8 cellular contexts compared by ENCODE assay signal in genomic region chr13:89695343-89696257, GRCh38.
DNase-seq lines count a peak whose midpoint lies in the region; ATAC-seq and TF ChIP-seq lines count a peak whose summit lies in the region.

No MANE protein-coding gene starts in this region.

- H3K4me2 ChIP-seq in IMR-90 (ENCODE audit: low read depth, low read length) = no peak overlapping the region

- no CpG with 5 or more reads among the region's 4 CpGs for WGBS in IMR-90 (ENCODE audit: extremely low coverage in 2 of 2, insufficient read length in 1 of 2), 2 experiments

- no peaks in the 10 kb centered on the region for H3K36me3 ChIP-seq in IMR-90 (ENCODE audit: control insufficient read depth, insufficient read depth, low read length)

- H3K27ac Mint-ChIP-seq in T-helper 2 cell treated with Interferon-gamma antibody and Interleukin-4, amounts not matched to agents 5 μg/mL and 100 μg/mL, for 36 hours = no peak overlapping the region

- no peaks in the 10 kb centered on the region for H3K4me1 Mint-ChIP-seq in T-helper 2 cell treated with Interferon-gamma antibody and Interleukin-4, amounts not matched to agents 5 μg/mL and 100 μg/mL, for 36 hours (ENCODE audit: low read depth)

- 0 out of 2 replicates have a peak, but pooled peaks have one; percentile 28 for TF ChIP-seq CTCF in IMR-90 (conservative IDR thresholded peaks at IDR 0.05; ENCODE audit: low read depth, low read length)

- H4K8ac ChIP-seq in IMR-90 (ENCODE audit: low read depth in 2 of 2, low read length in 2 of 2) = no peak overlapping the region

- no peak overlapping the region for H3K18ac ChIP-seq in IMR-90 (ENCODE audit: low read depth, low read length)

- H4K20me1 ChIP-seq in IMR-90 (ENCODE audit: insufficient read depth, low read length) = no peaks in the 10 kb centered on the region

- H3K79me1 ChIP-seq in IMR-90 (ENCODE audit: low read depth in 1 of 2, low read length in 2 of 2) = no peaks in the 10 kb centered on the region

- POLR2A ChIA-PET in IMR-90 (lab: Charles Lee; ENCODE audit: unreplicated experiment) = no interaction called here

- no peaks in the 10 kb centered on the region for H3K9me1 ChIP-seq in IMR-90 (ENCODE audit: insufficient read depth, low read length)

- no peak overlapping the region for H2BK120ac ChIP-seq in IMR-90 (ENCODE audit: low read depth, low read length)

- H3K27me3 Mint-ChIP-seq in T-helper 2 cell treated with Interferon-gamma antibody and Interleukin-4, amounts not matched to agents 5 μg/mL and 100 μg/mL, for 36 hours (ENCODE audit: low read depth) = no peaks in the 10 kb centered on the region

- H3K36me3 Mint-ChIP-seq in T-helper 2 cell treated with Interferon-gamma antibody and Interleukin-4, amounts not matched to agents 5 μg/mL and 100 μg/mL, for 36 hours (ENCODE audit: low read depth) = no peaks in the 10 kb centered on the region

- H2BK15ac ChIP-seq in IMR-90 (ENCODE audit: low read depth, low read length) = no peak overlapping the region

- no peaks in the 10 kb centered on the region for H3K27me3 ChIP-seq in IMR-90 (ENCODE audit: control insufficient read depth, insufficient read depth, low read length)

- DNase-seq in G401 (ENCODE audit: low spot score) = peak; percentile 21
- DNase-seq in IMR-90 = peak; percentile 8
- DNase-seq in RPMI7951 (ENCODE audit: low read depth) = peak; percentile 1
- peak; percentile 14 for DNase-seq in fibroblast of the conjunctiva (ENCODE audit: low read depth)
- DNase-seq in renal cortical epithelial cell (ENCODE audit: low read depth) = peak; percentile 57
- no peak for DNase-seq in NCI-H2029 (lab: John Stamatoyannopoulos, UW)
- DNase-seq in T-helper 2 cell treated with Interferon-gamma antibody and Interleukin-4, amounts not matched to agents 5 μg/mL and 100 μg/mL, for 36 hours (ENCODE audit: low spot score) = no peak
- no peak for DNase-seq in stimulated activated CD4-positive, alpha-beta T cell treated with anti-CD3 and anti-CD28 coated beads, Interleukin-4, amount 100 ng/mL, for 1 hour

- H3K23ac ChIP-seq in IMR-90 (ENCODE audit: low read depth, low read length) = no peak overlapping the region

- H3K9ac ChIP-seq in IMR-90 (ENCODE audit: low read depth, low read length) = no peak overlapping the region

- in situ Hi-C loops in G401 (cut with HindIII; ENCODE audit: low sequenced_read_pairs) = no loop called here
- in situ Hi-C loops in IMR-90 (cut with MboI; ENCODE audit: low sequenced_read_pairs) = no loop called here

- H3K56ac ChIP-seq in IMR-90 (ENCODE audit: extremely low read depth, insufficient read depth, low read length) = no peak overlapping the region

- no peak overlapping the region for H4K91ac ChIP-seq in IMR-90 (ENCODE audit: insufficient read depth, low read depth, low read length)

- no peak for TF ChIP-seq POLR2A in IMR-90 (IDR thresholded peaks at IDR 0.05; ENCODE audit: low read depth, low read length)

- H3K4ac ChIP-seq in IMR-90 (ENCODE audit: low read depth, low read length) = no peak overlapping the region

- peak; percentile 72 for ATAC-seq in IMR-90 (ENCODE audit: low read depth)

- H2AFZ ChIP-seq in IMR-90 (replicated peaks; ENCODE audit: low read length, poor library complexity) = no peak overlapping the region

- H3K4me1 ChIP-seq in IMR-90 (ENCODE audit: control insufficient read depth, insufficient read depth, low read length) = no peaks in the 10 kb centered on the region

- peaks cover 3% of the 10 kb centered on the region; the same call in 1 of the 2 replicates for H3K9me3 ChIP-seq in IMR-90 (ENCODE audit: control insufficient read depth, insufficient read depth, low read length)

- dilution Hi-C loops in IMR-90 (cut with HindIII; ENCODE audit: low sequenced_read_pairs, unreplicated experiment) = no loop called here

- no peak overlapping the region for H3K27ac ChIP-seq in IMR-90 (ENCODE audit: insufficient read depth, low read length)

- no peak overlapping the region for H2AK9ac ChIP-seq in IMR-90 (replicated peaks; ENCODE audit: low read depth, low read length, poor library complexity)

- H4K5ac ChIP-seq in IMR-90 (ENCODE audit: low read depth, low read length) = no peak overlapping the region

- H2AK5ac ChIP-seq in IMR-90 (ENCODE audit: low read depth, low read length) = no peak overlapping the region

- peaks cover 17% of the 10 kb centered on the region for H3K9me3 Mint-ChIP-seq in T-helper 2 cell treated with Interferon-gamma antibody and Interleukin-4, amounts not matched to agents 5 μg/mL and 100 μg/mL, for 36 hours

- TF ChIP-seq RAD21 in IMR-90 (IDR thresholded peaks at IDR 0.05; ENCODE audit: low read length) = peak; percentile 51

- no peak overlapping the region for H2BK5ac ChIP-seq in IMR-90 (ENCODE audit: low read depth, low read length, poor library complexity, severe bottlenecking)

- no TSS peak for BruUV-seq in IMR-90 (replicated peaks; lab: Mats Ljungman, UMichigan)

- CTCF ChIA-PET in IMR-90 (lab: Yijun Ruan, JAX) = interaction anchor here (0.6 kb wide), 1 partner anchor 1295 kb away, joined by 5 read pairs; no protein-coding TSS in a partner anchor

- no peak overlapping the region for H3K14ac ChIP-seq in IMR-90 (replicated peaks; ENCODE audit: low read depth, low read length)

- H3K4me3 Mint-ChIP-seq in T-helper 2 cell treated with Interferon-gamma antibody and Interleukin-4, amounts not matched to agents 5 μg/mL and 100 μg/mL, for 36 hours = no peak overlapping the region

- H2BK20ac ChIP-seq in IMR-90 (ENCODE audit: low read depth, low read length) = no peak overlapping the region

- H3K4me3 ChIP-seq in IMR-90 (ENCODE audit: insufficient read depth, low read depth, low read length) = no peak overlapping the region

- intact Hi-C loops in IMR-90 (cut with micrococcal nuclease) = loop anchor here (2.0 to 5.0 kb wide), 2 partner anchors 333 to 1172 kb away; no protein-coding TSS in a partner anchor

TF ChIP-seq in IMR-90, 13 proteins besides CTCF, POLR2A, EP300 and RAD21:
- TF ChIP-seq CHD1 (IDR thresholded peaks at IDR 0.05; ENCODE audit: low read depth, low read length) (no peak), FOS (IDR thresholded peaks at IDR 0.05; ENCODE audit: low read depth, low read length) (no peak), SMC3 (IDR thresholded peaks at IDR 0.05; ENCODE audit: low read depth, low read length) (no peak), MAZ (IDR thresholded peaks at IDR 0.05; ENCODE audit: borderline replicate concordance, low read depth, low read length) (no peak), BHLHE40 (IDR thresholded peaks at IDR 0.05; ENCODE audit: low read depth, low read length) (no peak), RFX5 (IDR thresholded peaks at IDR 0.05; ENCODE audit: low read depth, low read length) (no peak), NFE2L2 (IDR thresholded peaks at IDR 0.05; ENCODE audit: low read depth, low read length) (no peak), MXI1 (IDR thresholded peaks at IDR 0.05; ENCODE audit: borderline replicate concordance, low read depth, low read length) (no peak)
- TF ChIP-seq, protein P1, sequence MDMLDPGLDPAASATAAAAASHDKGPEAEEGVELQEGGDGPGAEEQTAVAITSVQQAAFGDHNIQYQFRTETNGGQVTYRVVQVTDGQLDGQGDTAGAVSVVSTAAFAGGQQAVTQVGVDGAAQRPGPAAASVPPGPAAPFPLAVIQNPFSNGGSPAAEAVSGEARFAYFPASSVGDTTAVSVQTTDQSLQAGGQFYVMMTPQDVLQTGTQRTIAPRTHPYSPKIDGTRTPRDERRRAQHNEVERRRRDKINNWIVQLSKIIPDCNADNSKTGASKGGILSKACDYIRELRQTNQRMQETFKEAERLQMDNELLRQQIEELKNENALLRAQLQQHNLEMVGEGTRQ (IDR thresholded peaks at IDR 0.05; ENCODE audit: low read depth, low read length) = no peak
TF ChIP-seq in IMR-90: peak in this region for 0.

Comparison
In these comparisons a context has a peak if more than half of its experiments do, and no peak if none do; other contexts are left out.
1. DNase-seq: peak in G401 (single experiment), IMR-90 (single experiment), RPMI7951 (single experiment), fibroblast of the conjunctiva (single experiment) and renal cortical epithelial cell (single experiment); none in NCI-H2029 (single experiment), T-helper 2 cell treated with Interferon-gamma antibody and Interleukin-4, amounts not matched to agents 5 μg/mL and 100 μg/mL, for 36 hours (single experiment) and stimulated activated CD4-positive, alpha-beta T cell treated with anti-CD3 and anti-CD28 coated beads, Interleukin-4, amount 100 ng/mL, for 1 hour (single experiment).